1 cellular context compared by ENCODE assay signal in genomic region chr5:67192719-67193464, GRCh38.
TF ChIP-seq lines count a peak whose summit lies in the region.

No MANE protein-coding gene starts in this region.

TF ChIP-seq in GM23338, 12 proteins besides CTCF, POLR2A, EP300 and RAD21 (continued from another document):
- TF ChIP-seq, protein P1, sequence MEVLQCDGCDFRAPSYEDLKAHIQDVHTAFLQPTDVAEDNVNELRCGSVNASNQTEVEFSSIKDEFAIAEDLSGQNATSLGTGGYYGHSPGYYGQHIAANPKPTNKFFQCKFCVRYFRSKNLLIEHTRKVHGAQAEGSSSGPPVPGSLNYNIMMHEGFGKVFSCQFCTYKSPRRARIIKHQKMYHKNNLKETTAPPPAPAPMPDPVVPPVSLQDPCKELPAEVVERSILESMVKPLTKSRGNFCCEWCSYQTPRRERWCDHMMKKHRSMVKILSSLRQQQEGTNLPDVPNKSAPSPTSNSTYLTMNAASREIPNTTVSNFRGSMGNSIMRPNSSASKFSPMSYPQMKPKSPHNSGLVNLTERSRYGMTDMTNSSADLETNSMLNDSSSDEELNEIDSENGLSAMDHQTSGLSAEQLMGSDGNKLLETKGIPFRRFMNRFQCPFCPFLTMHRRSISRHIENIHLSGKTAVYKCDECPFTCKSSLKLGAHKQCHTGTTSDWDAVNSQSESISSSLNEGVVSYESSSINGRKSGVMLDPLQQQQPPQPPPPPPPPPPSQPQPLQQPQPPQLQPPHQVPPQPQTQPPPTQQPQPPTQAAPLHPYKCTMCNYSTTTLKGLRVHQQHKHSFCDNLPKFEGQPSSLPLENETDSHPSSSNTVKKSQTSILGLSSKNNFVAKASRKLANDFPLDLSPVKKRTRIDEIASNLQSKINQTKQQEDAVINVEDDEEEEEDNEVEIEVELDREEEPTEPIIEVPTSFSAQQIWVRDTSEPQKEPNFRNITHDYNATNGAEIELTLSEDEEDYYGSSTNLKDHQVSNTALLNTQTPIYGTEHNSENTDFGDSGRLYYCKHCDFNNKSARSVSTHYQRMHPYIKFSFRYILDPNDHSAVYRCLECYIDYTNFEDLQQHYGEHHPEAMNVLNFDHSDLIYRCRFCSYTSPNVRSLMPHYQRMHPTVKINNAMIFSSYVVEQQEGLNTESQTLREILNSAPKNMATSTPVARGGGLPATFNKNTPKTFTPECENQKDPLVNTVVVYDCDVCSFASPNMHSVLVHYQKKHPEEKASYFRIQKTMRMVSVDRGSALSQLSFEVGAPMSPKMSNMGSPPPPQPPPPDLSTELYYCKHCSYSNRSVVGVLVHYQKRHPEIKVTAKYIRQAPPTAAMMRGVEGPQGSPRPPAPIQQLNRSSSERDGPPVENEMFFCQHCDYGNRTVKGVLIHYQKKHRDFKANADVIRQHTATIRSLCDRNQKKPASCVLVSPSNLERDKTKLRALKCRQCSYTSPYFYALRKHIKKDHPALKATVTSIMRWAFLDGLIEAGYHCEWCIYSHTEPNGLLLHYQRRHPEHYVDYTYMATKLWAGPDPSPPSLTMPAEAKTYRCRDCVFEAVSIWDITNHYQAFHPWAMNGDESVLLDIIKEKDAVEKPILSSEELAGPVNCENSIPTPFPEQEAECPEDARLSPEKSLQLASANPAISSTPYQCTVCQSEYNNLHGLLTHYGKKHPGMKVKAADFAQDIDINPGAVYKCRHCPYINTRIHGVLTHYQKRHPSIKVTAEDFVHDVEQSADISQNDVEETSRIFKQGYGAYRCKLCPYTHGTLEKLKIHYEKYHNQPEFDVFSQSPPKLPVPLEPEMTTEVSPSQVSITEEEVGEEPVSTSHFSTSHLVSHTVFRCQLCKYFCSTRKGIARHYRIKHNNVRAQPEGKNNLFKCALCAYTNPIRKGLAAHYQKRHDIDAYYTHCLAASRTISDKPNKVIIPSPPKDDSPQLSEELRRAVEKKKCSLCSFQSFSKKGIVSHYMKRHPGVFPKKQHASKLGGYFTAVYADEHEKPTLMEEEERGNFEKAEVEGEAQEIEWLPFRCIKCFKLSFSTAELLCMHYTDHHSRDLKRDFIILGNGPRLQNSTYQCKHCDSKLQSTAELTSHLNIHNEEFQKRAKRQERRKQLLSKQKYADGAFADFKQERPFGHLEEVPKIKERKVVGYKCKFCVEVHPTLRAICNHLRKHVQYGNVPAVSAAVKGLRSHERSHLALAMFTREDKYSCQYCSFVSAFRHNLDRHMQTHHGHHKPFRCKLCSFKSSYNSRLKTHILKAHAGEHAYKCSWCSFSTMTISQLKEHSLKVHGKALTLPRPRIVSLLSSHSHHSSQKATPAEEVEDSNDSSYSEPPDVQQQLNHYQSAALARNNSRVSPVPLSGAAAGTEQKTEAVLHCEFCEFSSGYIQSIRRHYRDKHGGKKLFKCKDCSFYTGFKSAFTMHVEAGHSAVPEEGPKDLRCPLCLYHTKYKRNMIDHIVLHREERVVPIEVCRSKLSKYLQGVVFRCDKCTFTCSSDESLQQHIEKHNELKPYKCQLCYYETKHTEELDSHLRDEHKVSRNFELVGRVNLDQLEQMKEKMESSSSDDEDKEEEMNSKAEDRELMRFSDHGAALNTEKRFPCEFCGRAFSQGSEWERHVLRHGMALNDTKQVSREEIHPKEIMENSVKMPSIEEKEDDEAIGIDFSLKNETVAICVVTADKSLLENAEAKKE (CRISPR knock-in tag; IDR thresholded peaks at IDR 0.05): no peak
- TF ChIP-seq ZNF114 (CRISPR knock-in tag; IDR thresholded peaks at IDR 0.05): no peak
- TF ChIP-seq NANOG (IDR thresholded peaks at IDR 0.05; ENCODE audit: borderline replicate concordance): no peak
- no peak for TF ChIP-seq EZH2phosphoT487 (IDR thresholded peaks at IDR 0.05; ENCODE audit: unreplicated experiment)
- no peak for TF ChIP-seq EZH2 (IDR thresholded peaks at IDR 0.05; ENCODE audit: low read depth, unreplicated experiment)
- TF ChIP-seq CREB1 (CRISPR knock-in tag; IDR thresholded peaks at IDR 0.05; ENCODE audit: low read depth): no peak
- TF ChIP-seq STAT1 (IDR thresholded peaks at IDR 0.05; ENCODE audit: unreplicated experiment): no peak
- TF ChIP-seq, protein P2, sequence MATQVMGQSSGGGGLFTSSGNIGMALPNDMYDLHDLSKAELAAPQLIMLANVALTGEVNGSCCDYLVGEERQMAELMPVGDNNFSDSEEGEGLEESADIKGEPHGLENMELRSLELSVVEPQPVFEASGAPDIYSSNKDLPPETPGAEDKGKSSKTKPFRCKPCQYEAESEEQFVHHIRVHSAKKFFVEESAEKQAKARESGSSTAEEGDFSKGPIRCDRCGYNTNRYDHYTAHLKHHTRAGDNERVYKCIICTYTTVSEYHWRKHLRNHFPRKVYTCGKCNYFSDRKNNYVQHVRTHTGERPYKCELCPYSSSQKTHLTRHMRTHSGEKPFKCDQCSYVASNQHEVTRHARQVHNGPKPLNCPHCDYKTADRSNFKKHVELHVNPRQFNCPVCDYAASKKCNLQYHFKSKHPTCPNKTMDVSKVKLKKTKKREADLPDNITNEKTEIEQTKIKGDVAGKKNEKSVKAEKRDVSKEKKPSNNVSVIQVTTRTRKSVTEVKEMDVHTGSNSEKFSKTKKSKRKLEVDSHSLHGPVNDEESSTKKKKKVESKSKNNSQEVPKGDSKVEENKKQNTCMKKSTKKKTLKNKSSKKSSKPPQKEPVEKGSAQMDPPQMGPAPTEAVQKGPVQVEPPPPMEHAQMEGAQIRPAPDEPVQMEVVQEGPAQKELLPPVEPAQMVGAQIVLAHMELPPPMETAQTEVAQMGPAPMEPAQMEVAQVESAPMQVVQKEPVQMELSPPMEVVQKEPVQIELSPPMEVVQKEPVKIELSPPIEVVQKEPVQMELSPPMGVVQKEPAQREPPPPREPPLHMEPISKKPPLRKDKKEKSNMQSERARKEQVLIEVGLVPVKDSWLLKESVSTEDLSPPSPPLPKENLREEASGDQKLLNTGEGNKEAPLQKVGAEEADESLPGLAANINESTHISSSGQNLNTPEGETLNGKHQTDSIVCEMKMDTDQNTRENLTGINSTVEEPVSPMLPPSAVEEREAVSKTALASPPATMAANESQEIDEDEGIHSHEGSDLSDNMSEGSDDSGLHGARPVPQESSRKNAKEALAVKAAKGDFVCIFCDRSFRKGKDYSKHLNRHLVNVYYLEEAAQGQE (IDR thresholded peaks at IDR 0.05; ENCODE audit: unreplicated experiment): no peak
- TF ChIP-seq JUNB (IDR thresholded peaks at IDR 0.05; ENCODE audit: unreplicated experiment): no peak
- TF ChIP-seq, protein P3, sequence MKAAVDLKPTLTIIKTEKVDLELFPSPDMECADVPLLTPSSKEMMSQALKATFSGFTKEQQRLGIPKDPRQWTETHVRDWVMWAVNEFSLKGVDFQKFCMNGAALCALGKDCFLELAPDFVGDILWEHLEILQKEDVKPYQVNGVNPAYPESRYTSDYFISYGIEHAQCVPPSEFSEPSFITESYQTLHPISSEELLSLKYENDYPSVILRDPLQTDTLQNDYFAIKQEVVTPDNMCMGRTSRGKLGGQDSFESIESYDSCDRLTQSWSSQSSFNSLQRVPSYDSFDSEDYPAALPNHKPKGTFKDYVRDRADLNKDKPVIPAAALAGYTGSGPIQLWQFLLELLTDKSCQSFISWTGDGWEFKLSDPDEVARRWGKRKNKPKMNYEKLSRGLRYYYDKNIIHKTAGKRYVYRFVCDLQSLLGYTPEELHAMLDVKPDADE (IDR thresholded peaks at IDR 0.05): no peak
TF ChIP-seq in GM23338: peak in this region for 0.
